ENCODE assay signal across 8 cellular contexts in the genomic region with DNA sequence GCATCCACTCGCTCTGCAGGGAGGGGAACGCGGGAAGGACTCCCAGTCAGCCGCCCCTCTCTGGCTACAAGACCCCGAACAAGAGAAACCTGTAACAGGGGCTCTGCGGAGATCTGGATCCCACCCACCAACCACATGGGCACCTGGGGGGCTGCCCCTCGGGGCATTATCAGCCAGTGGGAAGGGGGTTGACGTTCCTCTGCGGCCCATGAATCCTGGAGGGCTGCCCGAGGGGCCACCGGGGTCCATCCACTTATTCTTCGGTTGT. TPM values are rescaled to one million over a fixed set of nuclear protein-coding genes. Genes with fewer than 3 reads are reported as not detected.
DNase-seq lines count a peak whose midpoint lies in the region; ATAC-seq and TF ChIP-seq lines count a peak whose summit lies in the region.

No MANE protein-coding gene starts in this region.

- H3K79me2 ChIP-seq in H9 (ENCODE audit: insufficient read depth, low read length) (peaks cover 22% of the 10 kb centered on the region), hepatocyte (peaks cover 53% of the 10 kb centered on the region)

- H4K91ac ChIP-seq in H9 (ENCODE audit: insufficient read length, low read depth, low read length) = no peak overlapping the region

- no peak overlapping the region for H4K5ac ChIP-seq in H9 (ENCODE audit: insufficient read length, low read depth, low read length)

- DNase-seq in H9 = no peak
- no peak for DNase-seq in activated B cell treated with CpG ODN at 0.5 μM for 24 hours
- no peak for DNase-seq in hepatocyte (ENCODE audit: low spot score)
- no peak for DNase-seq in GOT3 (lab: John Stamatoyannopoulos, UW)
- DNase-seq in NCI-H774 (lab: John Stamatoyannopoulos, UW) = no peak
- DNase-seq in T-helper 9 cell = no peak

- no peak overlapping the region for H3K4ac ChIP-seq in H9 (ENCODE audit: low read depth, low read length)

- no peak overlapping the region for H2BK15ac ChIP-seq in H9 (ENCODE audit: low read depth, low read length)

- peaks cover 37% of the 10 kb centered on the region for H3K23me2 ChIP-seq in H9 (ENCODE audit: insufficient read length, low read depth, low read length, poor library complexity, severe bottlenecking)

- no peak overlapping the region for H3K14ac ChIP-seq in H9 (ENCODE audit: insufficient read depth, low read length)

- no peak for ATAC-seq in activated B cell treated with CpG ODN at 0.5 μM for 24 hours (ENCODE audit: low read depth)
- no peak for ATAC-seq in HG02870 (IDR thresholded peaks at IDR 0.05; ENCODE audit: unreplicated experiment)

- TF ChIP-seq CTCF in H9 (conservative IDR thresholded peaks at IDR 0.05) (no peak), activated B cell treated with CpG ODN at 0.5 μM for 24 hours (IDR thresholded peaks at IDR 0.05) (no peak), hepatocyte (IDR thresholded peaks at IDR 0.05; ENCODE audit: poor library complexity) (no peak)

- peaks cover 35 to 40% of the 10 kb centered on the region in 2 experiments for H3K4me1 Mint-ChIP-seq in H9
- peaks cover 69% of the 10 kb centered on the region for H3K4me1 Mint-ChIP-seq in activated B cell treated with CpG ODN at 0.5 μM for 24 hours

- no peak overlapping the region for H2AK5ac ChIP-seq in H9 (ENCODE audit: insufficient read length, low read length)

- H2BK5ac ChIP-seq in H9 (ENCODE audit: insufficient read length, low read length) = no peak overlapping the region

- H3K27ac ChIP-seq in H9 (ENCODE audit: insufficient read length, low read depth, low read length) (no peak overlapping the region), hepatocyte (peak overlapping the region; percentile 75)

- H3T11ph ChIP-seq in H9 (ENCODE audit: low read length) = no peak overlapping the region

- POLR2A ChIA-PET in activated B cell treated with CpG ODN at 0.5 μM for 24 hours (lab: Charles Lee) = interaction anchor here (1.7 kb wide), 1 partner anchor 19 kb away, joined by 4 read pairs; no protein-coding TSS in a partner anchor

- H2BK120ac ChIP-seq in H9 (ENCODE audit: low read depth, low read length, poor library complexity, severe bottlenecking) = no peak overlapping the region

- H3K4me3 Mint-ChIP-seq in H9 = peak overlapping the region; percentile 97
- H3K4me3 Mint-ChIP-seq in activated B cell treated with CpG ODN at 0.5 μM for 24 hours = peak overlapping the region; percentile 73

- H3K4me3 ChIP-seq in hepatocyte (peak overlapping the region; percentile 56), skeletal muscle satellite cell (ENCODE audit: low read length) (peak overlapping the region; percentile 96)

- H3K9me3 Mint-ChIP-seq in H9 (peaks cover 0 to 3% of the 10 kb centered on the region in 2 experiments; a peak in 2 of 5 replicates), activated B cell treated with CpG ODN at 0.5 μM for 24 hours (no peaks in the 10 kb centered on the region)

- H3K79me1 ChIP-seq in H9 (ENCODE audit: insufficient read depth, low read depth, low read length, poor library complexity, severe bottlenecking) = no peaks in the 10 kb centered on the region

- H3K27ac Mint-ChIP-seq in H9 (peak overlapping the region in 2 of 3 experiments; percentile 55 to 91; a peak in 3 of 7 replicates), activated B cell treated with CpG ODN at 0.5 μM for 24 hours (no peak overlapping the region)

- H4K20me1 ChIP-seq in H9 (ENCODE audit: control insufficient read depth, insufficient read depth, insufficient read length) (no peaks in the 10 kb centered on the region), hepatocyte (ENCODE audit: insufficient read depth, poor library complexity, severe bottlenecking) (peaks cover 14% of the 10 kb centered on the region)

- H3K56ac ChIP-seq in H9 (ENCODE audit: insufficient read length, low read depth, low read length) = no peak overlapping the region

- H2AFZ ChIP-seq in H9 (ENCODE audit: low read length) (no peak overlapping the region), hepatocyte (peak overlapping the region; percentile 39)

- CTCF ChIA-PET in activated B cell treated with CpG ODN at 0.5 μM for 24 hours (lab: Charles Lee) = interaction anchor here (0.9 kb wide), 1 partner anchor 16 kb away, joined by 3 read pairs; no protein-coding TSS in a partner anchor

- H4K8ac ChIP-seq in H9 (replicated peaks; ENCODE audit: insufficient read length, low read depth, low read length) = no peak overlapping the region

- no peaks in the 10 kb centered on the region for H3K36me3 ChIP-seq in hepatocyte (replicated peaks; ENCODE audit: insufficient read depth, low read depth)
- peaks cover 9% of the 10 kb centered on the region for H3K36me3 ChIP-seq in skeletal muscle satellite cell (ENCODE audit: insufficient read depth, low read length)

- intact Hi-C loops in activated B cell treated with CpG ODN at 0.5 μM for 24 hours (cut with micrococcal nuclease) = loop anchor here (5.0 kb wide), 1 partner anchor 193 kb away; no protein-coding TSS in a partner anchor

- no peak overlapping the region for H3K23ac ChIP-seq in H9 (ENCODE audit: insufficient read length, low read depth, low read length)

- H3K4me2 ChIP-seq in H9 (ENCODE audit: insufficient read depth, insufficient read length, low read length) = peak overlapping the region; percentile 98
- H3K4me2 ChIP-seq in hepatocyte = peak overlapping the region; percentile 99
- peak overlapping the region; percentile 97 for H3K4me2 ChIP-seq in skeletal muscle satellite cell (ENCODE audit: low read length)

- WGBS in H9 (ENCODE audit: extremely low coverage, insufficient read length, low lambda C conversion rate) = no CpG with 5 or more reads among the region's 12 CpGs
- WGBS in hepatocyte (ENCODE audit: low lambda C conversion rate, missing lambda C conversion rate) = 4% methylated on average over 12 of the region's 12 CpGs

- H3K27me3 ChIP-seq in H9 (ENCODE audit: insufficient read depth, low read length) = no peaks in the 10 kb centered on the region
- H3K27me3 ChIP-seq in hepatocyte = no peaks in the 10 kb centered on the region
- no peaks in the 10 kb centered on the region for H3K27me3 ChIP-seq in skeletal muscle satellite cell (ENCODE audit: control insufficient read depth, insufficient read depth, low read length)

- H3K4me1 ChIP-seq in H9 (ENCODE audit: insufficient read depth, low read length) (no peaks in the 10 kb centered on the region; the same call in 1 of the 2 replicates), hepatocyte (ENCODE audit: insufficient read depth) (peaks cover 42% of the 10 kb centered on the region), skeletal muscle satellite cell (ENCODE audit: control insufficient read depth, insufficient read depth, low read length) (peaks cover 38% of the 10 kb centered on the region)

- H3K9ac ChIP-seq in H9 (ENCODE audit: extremely low read depth, insufficient read length, low read length) = peak overlapping the region; percentile 55
- H3K9ac ChIP-seq in skeletal muscle satellite cell (ENCODE audit: low read depth, low read length) = peak overlapping the region; percentile 80

- H3K27me3 Mint-ChIP-seq in H9 (ENCODE audit: low read depth) = peaks cover 11% of the 10 kb centered on the region
- peaks cover 35% of the 10 kb centered on the region for H3K27me3 Mint-ChIP-seq in activated B cell treated with CpG ODN at 0.5 μM for 24 hours

- no peak overlapping the region for H3K18ac ChIP-seq in H9 (ENCODE audit: insufficient read length, low read depth, low read length)

- H3K9me3 ChIP-seq in H9 (ENCODE audit: control insufficient read depth, low read depth, low read length) (no peaks in the 10 kb centered on the region), hepatocyte (ENCODE audit: low read depth) (no peaks in the 10 kb centered on the region), skeletal muscle satellite cell (replicated peaks; ENCODE audit: low read length) (no peaks in the 10 kb centered on the region)

- H2BK20ac ChIP-seq in H9 (ENCODE audit: low read depth, low read length, poor library complexity, severe bottlenecking) = no peak overlapping the region

- H2BK12ac ChIP-seq in H9 (ENCODE audit: insufficient read length, low read depth, low read length) = no peak overlapping the region

- peaks cover 7 to 21% (median 10%) of the 10 kb centered on the region in 3 experiments for H3K36me3 Mint-ChIP-seq in H9 (ENCODE audit: insufficient read depth in 1 of 3, low read depth in 3 of 3)
- H3K36me3 Mint-ChIP-seq in activated B cell treated with CpG ODN at 0.5 μM for 24 hours (ENCODE audit: low read depth) = peaks cover 21% of the 10 kb centered on the region

- no peaks in the 10 kb centered on the region for H3K9me2 ChIP-seq in hepatocyte (replicated peaks; ENCODE audit: insufficient read depth)

RNA-seq across cellular contexts. Expression of a gene that starts 1.8 kb away (rescaled TPM):
- total RNA-seq in H9 (2021) = 106 and 116 TPM in 2 replicates
- not detected in 2 replicates for total RNA-seq in activated B cell treated with CpG ODN at 0.5 μM for 24 hours
- 7.2 and 8.7 TPM in 2 replicates for total RNA-seq in hepatocyte
- 11.0 and 13.0 TPM in 2 replicates for polyA plus RNA-seq in hepatocyte
- total RNA-seq in skeletal muscle satellite cell (2012; rRNA removed) = 1.8 and 3.1 TPM in 2 replicates

RNA-seq across cellular contexts. Expression of a gene that starts 2.6 kb away (rescaled TPM):
- total RNA-seq in H9 (2021) (242 and 252 TPM in 2 replicates), activated B cell treated with CpG ODN at 0.5 μM for 24 hours (234 and 250 TPM in 2 replicates), hepatocyte (127 and 166 TPM in 2 replicates)
- 252 and 275 TPM in 2 replicates for polyA plus RNA-seq in hepatocyte
- total RNA-seq in skeletal muscle satellite cell (2012; rRNA removed) = 460 and 486 TPM in 2 replicates

RNA-seq across cellular contexts. Expression of a gene that starts 19.8 kb away (rescaled TPM):
- total RNA-seq in H9 (2021) (10.7 and 11.2 TPM in 2 replicates), activated B cell treated with CpG ODN at 0.5 μM for 24 hours (11.2 and 12.1 TPM in 2 replicates), hepatocyte (4.9 and 5.0 TPM in 2 replicates)
- polyA plus RNA-seq in hepatocyte = 37.0 and 41.6 TPM in 2 replicates
- 2.8 and 6.1 TPM in 2 replicates for total RNA-seq in skeletal muscle satellite cell (2012; rRNA removed)

RNA-seq across cellular contexts. Expression of a gene that starts 44.9 kb away (rescaled TPM):
- 25.1 and 26.4 TPM in 2 replicates for total RNA-seq in H9 (2021)
- 166 and 192 TPM in 2 replicates for total RNA-seq in activated B cell treated with CpG ODN at 0.5 μM for 24 hours
- 27.5 and 31.2 TPM in 2 replicates for total RNA-seq in hepatocyte
- 10.6 and 11.0 TPM in 2 replicates for polyA plus RNA-seq in hepatocyte
- 14.7 and 17.5 TPM in 2 replicates for total RNA-seq in skeletal muscle satellite cell (2012; rRNA removed)

RNA-seq across cellular contexts. Expression of a gene that starts 49.4 kb away (rescaled TPM):
- 61.9 and 62.9 TPM in 2 replicates for total RNA-seq in H9 (2021)
- total RNA-seq in activated B cell treated with CpG ODN at 0.5 μM for 24 hours = 32.1 and 33.0 TPM in 2 replicates
- 39.3 and 46.8 TPM in 2 replicates for total RNA-seq in hepatocyte
- 8.2 and 11.1 TPM in 2 replicates for polyA plus RNA-seq in hepatocyte
- 37.3 and 41.1 TPM in 2 replicates for total RNA-seq in skeletal muscle satellite cell (2012; rRNA removed)

Comparison
In these comparisons a context has a peak if more than half of its experiments do, and no peak if none do; other contexts are left out.
1. RNA of a gene that starts 1.8 kb away (total RNA-seq): 106 to 116 TPM in H9; 7.2 to 8.7 TPM in hepatocyte and not detected in activated B cell treated with CpG ODN at 0.5 μM for 24 hours; every median in the first group is over 10 times any median in the second.
2. Peak in every context shown above with its lines, with median percentiles within 50 percentile points of each other: H3K4me2 ChIP-seq.